In the genomic region with DNA sequence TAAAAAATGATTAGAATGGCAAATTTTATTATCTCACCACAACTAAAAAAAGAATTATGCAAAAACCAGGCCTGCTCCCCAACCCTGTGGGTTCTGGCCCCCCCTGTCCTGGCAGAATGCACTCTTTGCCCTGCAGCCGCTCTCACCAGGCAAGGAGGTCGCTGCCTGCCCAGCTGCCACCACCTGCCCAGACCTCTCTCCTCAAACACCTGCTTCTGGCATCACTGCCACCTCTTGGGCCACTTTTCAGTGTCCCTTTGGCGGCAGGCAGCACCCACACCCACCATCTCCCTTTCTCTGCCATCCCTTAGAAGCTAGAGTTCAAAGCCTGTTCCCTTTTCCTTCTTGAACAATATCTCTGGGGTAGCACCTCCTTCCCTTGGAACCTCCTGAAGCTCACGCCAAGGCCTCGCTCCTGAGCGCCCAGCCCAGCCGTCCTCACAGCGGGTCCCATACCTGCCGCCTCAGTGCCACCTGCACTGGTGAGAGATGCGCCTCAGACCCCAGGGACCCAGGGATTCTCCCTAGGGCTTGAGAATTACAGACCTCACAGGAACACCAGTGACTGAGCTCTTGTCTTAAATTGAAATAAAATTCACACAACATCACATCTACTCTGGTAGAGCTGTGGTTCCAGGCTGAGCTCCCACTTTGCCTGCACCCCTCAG, we compare ENCODE assay signal across 10 cellular contexts. TPM values are rescaled to one million over a fixed set of nuclear protein-coding genes. Genes with fewer than 3 reads are reported as not detected.
DNase-seq lines count a peak whose midpoint lies in the region; ATAC-seq and TF ChIP-seq lines count a peak whose summit lies in the region.
"Had no signal": no experiment of that assay in that cellular context is flagged by ENCODE, and none has a peak within 500 bp of the region (broad histone marks: within the 10 kb centered on the region; RNA-seq: fewer than 3 reads in every experiment).

No MANE protein-coding gene starts in this region.

- CTCF ChIA-PET in CD8-positive, alpha-beta memory T cell (lab: Charles Lee): interaction anchor here (1.0 to 1.7 kb wide), 2 partner anchors 22 to 231 kb away, joined by 4 to 6 read pairs; no protein-coding TSS in a partner anchor
- CTCF ChIA-PET in activated CD4-positive, alpha-beta memory T cell treated with anti-CD3 and anti-CD28 coated beads, Interleukin-2, amount 10 ng/mL, durations not matched to agents 7 days and 5 days (lab: Charles Lee): no interaction called here

- H3K4me3 Mint-ChIP-seq in CD8-positive, alpha-beta memory T cell: peak overlapping the region in 1 of 7 donors; percentile 9
- H3K4me3 Mint-ChIP-seq in activated CD4-positive, alpha-beta memory T cell treated with anti-CD3 and anti-CD28 coated beads, Interleukin-2, amount 10 ng/mL, durations not matched to agents 7 days and 5 days: no peak overlapping the region
- H3K4me3 Mint-ChIP-seq in mesothelial cell of epicardium: no peak overlapping the region

- POLR2A ChIA-PET in CD8-positive, alpha-beta memory T cell (lab: Charles Lee): no interaction called here
- POLR2A ChIA-PET in activated CD4-positive, alpha-beta memory T cell treated with anti-CD3 and anti-CD28 coated beads, Interleukin-2, amount 10 ng/mL, durations not matched to agents 7 days and 5 days (lab: Charles Lee): interaction anchor here (1.0 kb wide), 1 partner anchor 152 kb away, joined by 3 read pairs; no protein-coding TSS in a partner anchor

- no peaks in the 10 kb centered on the region for H3K27me3 Mint-ChIP-seq in CD8-positive, alpha-beta memory T cell
- no peaks in the 10 kb centered on the region for H3K27me3 Mint-ChIP-seq in activated CD4-positive, alpha-beta memory T cell treated with anti-CD3 and anti-CD28 coated beads, Interleukin-2, amount 10 ng/mL, durations not matched to agents 7 days and 5 days
- no peaks in the 10 kb centered on the region for H3K27me3 Mint-ChIP-seq in mesothelial cell of epicardium (ENCODE audit: low read depth)

- H3K4me1 ChIP-seq in CD8-positive, alpha-beta memory T cell (ENCODE audit: insufficient read depth, low read length): peaks cover 15% of the 10 kb centered on the region
- H3K4me1 ChIP-seq: HAP-1 had no signal

- TF ChIP-seq CTCF in mesothelial cell of epicardium (IDR thresholded peaks at IDR 0.05; ENCODE audit: unreplicated experiment): no peak

- no peak for DNase-seq in CD8-positive, alpha-beta memory T cell
- DNase-seq in GM19238 (ENCODE audit: insufficient read length, low spot score) (peak; percentile 65), mesothelial cell of epicardium (ENCODE audit: low spot score in 2 of 2, unreplicated experiment in 2 of 2) (no peak), OCI-M1 (lab: John Stamatoyannopoulos, UW) (no peak)
- DNase-seq in activated CD4-positive, alpha-beta memory T cell treated with anti-CD3 and anti-CD28 coated beads, Interleukin-2, amount 10 ng/mL, durations not matched to agents 7 days and 5 days: no peak
- no peak for DNase-seq in activated effector memory CD4-positive, alpha-beta T cell treated with Interleukin-2 at 50 U/mL for 16 hours

- H3K27me3 ChIP-seq in CD8-positive, alpha-beta memory T cell (ENCODE audit: insufficient read depth, low read length, poor library complexity, severe bottlenecking): no peaks in the 10 kb centered on the region
- H3K27me3 ChIP-seq: upper lobe of right lung had no signal

- no peaks in the 10 kb centered on the region for H3K9me3 ChIP-seq in CD8-positive, alpha-beta memory T cell (ENCODE audit: low read length)
- H3K9me3 ChIP-seq: HAP-1, upper lobe of right lung had no signal

- ATAC-seq in HG02885 (IDR thresholded peaks at IDR 0.05; ENCODE audit: poor library complexity, unreplicated experiment) (no peak), HG02623 (IDR thresholded peaks at IDR 0.05; ENCODE audit: unreplicated experiment) (no peak)

- H3K9me3 Mint-ChIP-seq in CD8-positive, alpha-beta memory T cell: no peaks in the 10 kb centered on the region
- H3K9me3 Mint-ChIP-seq in activated CD4-positive, alpha-beta memory T cell treated with anti-CD3 and anti-CD28 coated beads, Interleukin-2, amount 10 ng/mL, durations not matched to agents 7 days and 5 days: no peaks in the 10 kb centered on the region
- H3K9me3 Mint-ChIP-seq in mesothelial cell of epicardium: no peaks in the 10 kb centered on the region

- H3K36me3 Mint-ChIP-seq in CD8-positive, alpha-beta memory T cell: peaks cover 0 to 73% (median 7%) of the 10 kb centered on the region in 3 donors
- H3K36me3 Mint-ChIP-seq in activated CD4-positive, alpha-beta memory T cell treated with anti-CD3 and anti-CD28 coated beads, Interleukin-2, amount 10 ng/mL, durations not matched to agents 7 days and 5 days (ENCODE audit: low read depth): peaks cover 58% of the 10 kb centered on the region
- H3K36me3 Mint-ChIP-seq in mesothelial cell of epicardium: peaks cover 34% of the 10 kb centered on the region

- no peak overlapping the region for H3K4me3 ChIP-seq in CD8-positive, alpha-beta memory T cell (ENCODE audit: low read length)
- H3K4me3 ChIP-seq: HAP-1, upper lobe of right lung had no signal

- H3K27ac ChIP-seq in CD8-positive, alpha-beta memory T cell (ENCODE audit: low read depth, low read length): no peak overlapping the region

- peaks cover 26 to 38% (median 36%) of the 10 kb centered on the region in 3 donors for H3K4me1 Mint-ChIP-seq in CD8-positive, alpha-beta memory T cell
- H3K4me1 Mint-ChIP-seq in activated CD4-positive, alpha-beta memory T cell treated with anti-CD3 and anti-CD28 coated beads, Interleukin-2, amount 10 ng/mL, durations not matched to agents 7 days and 5 days: peaks cover 25% of the 10 kb centered on the region
- no peaks in the 10 kb centered on the region for H3K4me1 Mint-ChIP-seq in mesothelial cell of epicardium

- H3K27ac Mint-ChIP-seq in CD8-positive, alpha-beta memory T cell: peak overlapping the region; percentile 41 to 97 (median 86)
- H3K27ac Mint-ChIP-seq in activated CD4-positive, alpha-beta memory T cell treated with anti-CD3 and anti-CD28 coated beads, Interleukin-2, amount 10 ng/mL, durations not matched to agents 7 days and 5 days: peak overlapping the region; percentile 56
- peak overlapping the region; percentile 75 for H3K27ac Mint-ChIP-seq in mesothelial cell of epicardium

- peaks cover 29% of the 10 kb centered on the region for H3K36me3 ChIP-seq in CD8-positive, alpha-beta memory T cell (ENCODE audit: insufficient read depth, low read length)

RNA-seq across cellular contexts. Expression of a gene that starts 44.6 kb away (rescaled TPM):
- 10 to 100 TPM; 40.0 to 42.2 TPM for total RNA-seq in CD8-positive, alpha-beta memory T cell
- 50.4 TPM for polyA plus RNA-seq in CD8-positive, alpha-beta memory T cell
- total RNA-seq in activated CD4-positive, alpha-beta memory T cell treated with anti-CD3 and anti-CD28 coated beads, Interleukin-2, amount 10 ng/mL, durations not matched to agents 7 days and 5 days: 10 to 100 TPM; 70.0 to 72.2 TPM
- total RNA-seq in mesothelial cell of epicardium: 93.4 to 101 TPM (median 100 TPM) in 3 replicates
